Comparison of ENCODE assay signal across 1 cellular context in the genomic region with DNA sequence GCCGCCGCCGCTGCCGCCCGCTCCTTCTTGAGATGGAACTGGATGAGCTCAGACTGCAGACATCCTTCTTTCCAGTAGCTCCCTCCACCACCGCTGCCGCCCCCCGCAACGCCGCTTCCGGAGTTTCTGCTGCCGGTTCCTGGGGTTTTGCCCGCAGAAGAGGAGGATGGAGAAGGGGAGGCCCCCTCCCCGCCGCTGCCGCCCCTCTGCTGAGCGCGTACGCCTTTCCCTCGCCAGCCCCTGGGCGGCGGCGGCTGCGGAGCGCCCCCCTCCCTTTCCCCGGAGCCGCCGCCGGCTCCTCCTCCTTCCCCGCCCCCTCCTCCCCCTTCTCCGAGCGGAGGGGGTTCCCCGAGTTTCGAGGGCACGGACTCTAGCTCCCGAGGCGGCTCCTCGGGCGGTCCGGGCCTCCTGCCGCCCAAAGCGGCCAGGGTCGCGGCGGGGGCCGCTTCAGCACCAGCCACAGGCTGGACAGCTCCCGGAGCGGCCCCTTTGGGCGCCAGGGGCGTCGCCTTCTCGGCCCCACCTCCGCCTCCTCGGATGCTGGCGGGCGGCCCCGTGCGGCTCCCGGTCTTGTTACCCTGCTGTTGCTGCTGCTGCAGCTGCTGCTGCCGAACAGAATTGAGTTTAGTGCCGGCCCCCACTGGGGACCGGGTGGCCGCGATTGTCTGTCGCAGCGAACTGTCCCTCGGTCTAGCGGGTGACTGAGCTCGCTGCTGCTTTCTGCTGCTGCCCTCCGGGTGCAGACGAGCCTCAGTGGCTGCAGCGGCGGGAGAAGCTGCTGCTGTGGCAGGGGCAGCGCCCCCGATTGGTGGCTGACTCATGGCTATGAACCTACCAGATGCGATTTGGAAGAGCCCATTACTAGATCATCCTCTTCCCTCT.
TF ChIP-seq lines count a peak whose summit lies in the region.

No MANE protein-coding gene starts in this region.

TF ChIP-seq in H1, 55 proteins besides CTCF, POLR2A, EP300 and RAD21 (continued from another document):
- peak; percentile 1 for TF ChIP-seq NANOG (IDR thresholded peaks at IDR 0.05; ENCODE audit: insufficient read depth, low read depth, low read length, poor library complexity, severe bottlenecking)
- peak; percentile 35; the same call in 1 of the 2 replicates for TF ChIP-seq TBP (IDR thresholded peaks at IDR 0.05; ENCODE audit: low read depth, low read length)
- TF ChIP-seq, protein P1, sequence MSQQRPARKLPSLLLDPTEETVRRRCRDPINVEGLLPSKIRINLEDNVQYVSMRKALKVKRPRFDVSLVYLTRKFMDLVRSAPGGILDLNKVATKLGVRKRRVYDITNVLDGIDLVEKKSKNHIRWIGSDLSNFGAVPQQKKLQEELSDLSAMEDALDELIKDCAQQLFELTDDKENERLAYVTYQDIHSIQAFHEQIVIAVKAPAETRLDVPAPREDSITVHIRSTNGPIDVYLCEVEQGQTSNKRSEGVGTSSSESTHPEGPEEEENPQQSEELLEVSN (IDR thresholded peaks at IDR 0.05), result 0 out of 2 replicates have a peak, but pooled peaks have one; percentile 25
- TF ChIP-seq KDM4A (IDR thresholded peaks at IDR 0.05; ENCODE audit: low read depth, low read length, severe bottlenecking), result peak; percentile 89
- no peak for TF ChIP-seq SP1 (IDR thresholded peaks at IDR 0.05; ENCODE audit: low read depth, low read length)
- peak; percentile 60 to 87; a peak in 1 of 4 replicates for TF ChIP-seq SIN3A (conservative IDR thresholded peaks at IDR 0.05 in 1 of 2, IDR thresholded peaks at IDR 0.05 in 1 of 2; ENCODE audit: low read depth in 1 of 2, low read length in 2 of 2)
- peak; percentile 54; the same call in 1 of the 2 replicates for TF ChIP-seq TAF1 (IDR thresholded peaks at IDR 0.05; ENCODE audit: low read depth, low read length)
TF ChIP-seq in H1: peak in this region for 13.
